Comparison of ENCODE assay signal across 18 cellular contexts in the genomic region with DNA sequence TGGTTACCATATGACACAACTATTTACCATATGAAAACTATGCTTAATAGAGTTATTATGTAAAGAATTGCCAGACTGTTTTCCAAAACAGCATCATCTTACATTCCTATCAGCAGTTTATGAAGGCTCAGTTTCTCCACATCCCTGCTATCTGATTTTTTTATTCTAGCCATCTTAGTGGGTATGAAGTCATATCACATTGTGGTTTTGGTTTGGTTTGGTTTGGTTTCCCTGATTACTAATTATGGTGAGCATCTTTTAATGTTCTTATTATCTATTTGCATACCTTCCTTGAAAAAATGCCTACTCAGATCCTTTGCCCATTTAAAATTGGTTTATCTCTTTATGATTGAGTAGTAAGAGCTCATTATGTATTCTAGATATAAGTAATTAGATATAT.
DNase-seq lines count a peak whose midpoint lies in the region; ATAC-seq, FAIRE-seq and TF ChIP-seq lines count a peak whose summit lies in the region.
"Had no signal": no experiment of that assay in that cellular context is flagged by ENCODE, and none has a peak within 500 bp of the region (broad histone marks: within the 10 kb centered on the region; RNA-seq: fewer than 3 reads in every experiment).

No MANE protein-coding gene starts in this region.

- peaks cover under 1% of the 10 kb centered on the region for H3K9me3 Mint-ChIP-seq in activated naive CD8-positive, alpha-beta T cell treated with anti-CD3 and anti-CD28 coated beads, Interleukin-2, amount 50 U/mL, for 24 hours
- H3K9me3 Mint-ChIP-seq in activated naive CD8-positive, alpha-beta T cell treated with anti-CD3 and anti-CD28 coated beads for 36 hours: no peaks in the 10 kb centered on the region
- no peaks in the 10 kb centered on the region for H3K9me3 Mint-ChIP-seq in stimulated activated effector memory CD8-positive, alpha-beta T cell treated with anti-CD3 and anti-CD28 coated beads, Interleukin-12 subunit alpha, Interleukin-12 subunit beta, amount 100 ng/mL, for 72 hours

- H3K9me3 ChIP-seq in kidney (ENCODE audit: control insufficient read depth in 1 of 2, low read length in 2 of 2): no peaks in the 10 kb centered on the region
- H3K9me3 ChIP-seq: BLaER1 had no signal

- H3K27ac Mint-ChIP-seq in activated naive CD8-positive, alpha-beta T cell treated with anti-CD3 and anti-CD28 coated beads, Interleukin-2, amount 50 U/mL, for 24 hours: peak overlapping the region; percentile 61
- H3K27ac Mint-ChIP-seq in activated naive CD8-positive, alpha-beta T cell treated with anti-CD3 and anti-CD28 coated beads for 36 hours: no peak overlapping the region
- no peak overlapping the region for H3K27ac Mint-ChIP-seq in stimulated activated effector memory CD8-positive, alpha-beta T cell treated with anti-CD3 and anti-CD28 coated beads, Interleukin-12 subunit alpha, Interleukin-12 subunit beta, amount 100 ng/mL, for 72 hours
- H3K27ac Mint-ChIP-seq: CD4-positive, CD25-positive, alpha-beta regulatory T cell had no signal

- peak; percentile 23 for FAIRE-seq in H54 (lab: Jason Lieb, UNC)
- no peak for FAIRE-seq in kidney (lab: Jason Lieb, UNC)
- FAIRE-seq: D721Med, GM12891 had no signal

- no peak overlapping the region for H3K27ac ChIP-seq in kidney (ENCODE audit: low read depth in 2 of 2, low read length in 2 of 2)
- H3K27ac ChIP-seq: BLaER1 had no signal

- no peak overlapping the region for H3K9ac ChIP-seq in kidney (ENCODE audit: low read length in 2 of 2)
- H3K9ac ChIP-seq: BLaER1 had no signal

- peak; percentile 28 for ATAC-seq in activated naive CD8-positive, alpha-beta T cell treated with anti-CD3 and anti-CD28 coated beads, Interleukin-2, amount 50 U/mL, for 24 hours
- peak; percentile 67 for ATAC-seq in stimulated activated effector memory CD8-positive, alpha-beta T cell treated with anti-CD3 and anti-CD28 coated beads, Interleukin-12 subunit alpha, Interleukin-12 subunit beta, amount 100 ng/mL, for 72 hours

- no peak overlapping the region for H3K4me3 Mint-ChIP-seq in activated naive CD8-positive, alpha-beta T cell treated with anti-CD3 and anti-CD28 coated beads, Interleukin-2, amount 50 U/mL, for 24 hours
- no peak overlapping the region for H3K4me3 Mint-ChIP-seq in activated naive CD8-positive, alpha-beta T cell treated with anti-CD3 and anti-CD28 coated beads for 36 hours
- no peak overlapping the region for H3K4me3 Mint-ChIP-seq in stimulated activated effector memory CD8-positive, alpha-beta T cell treated with anti-CD3 and anti-CD28 coated beads, Interleukin-12 subunit alpha, Interleukin-12 subunit beta, amount 100 ng/mL, for 72 hours
- H3K4me3 Mint-ChIP-seq: CD4-positive, CD25-positive, alpha-beta regulatory T cell had no signal

- intact Hi-C loops in kidney (cut with DNase I): no loop called here

- H3K36me3 ChIP-seq in kidney (ENCODE audit: control insufficient read depth in 1 of 2, insufficient read depth in 2 of 2, low read length in 2 of 2): no peaks in the 10 kb centered on the region
- H3K36me3 ChIP-seq: BLaER1 had no signal

- TF ChIP-seq CTCF in kidney (IDR thresholded peaks at IDR 0.05; ENCODE audit: borderline replicate concordance, extremely low read depth, insufficient read depth): no peak

- no peak for TF ChIP-seq POLR2A in H54 (IDR thresholded peaks at IDR 0.05; ENCODE audit: low read depth, low read length)

- H3K36me3 Mint-ChIP-seq in activated naive CD8-positive, alpha-beta T cell treated with anti-CD3 and anti-CD28 coated beads, Interleukin-2, amount 50 U/mL, for 24 hours (ENCODE audit: low read depth): no peaks in the 10 kb centered on the region
- no peaks in the 10 kb centered on the region for H3K36me3 Mint-ChIP-seq in activated naive CD8-positive, alpha-beta T cell treated with anti-CD3 and anti-CD28 coated beads for 36 hours
- H3K36me3 Mint-ChIP-seq in stimulated activated effector memory CD8-positive, alpha-beta T cell treated with anti-CD3 and anti-CD28 coated beads, Interleukin-12 subunit alpha, Interleukin-12 subunit beta, amount 100 ng/mL, for 72 hours: no peaks in the 10 kb centered on the region
- H3K36me3 Mint-ChIP-seq: CD4-positive, CD25-positive, alpha-beta regulatory T cell had no signal

- no peak for DNase-seq in activated naive CD8-positive, alpha-beta T cell treated with anti-CD3 and anti-CD28 coated beads, Interleukin-2, amount 50 U/mL, for 24 hours
- no peak for DNase-seq in activated naive CD8-positive, alpha-beta T cell treated with anti-CD3 and anti-CD28 coated beads for 36 hours
- DNase-seq in H54 (ENCODE audit: insufficient read length, low spot score): no peak
- peak; percentile 50 for DNase-seq in amniotic epithelial cell (ENCODE audit: low read depth)
- DNase-seq in stimulated activated effector memory CD8-positive, alpha-beta T cell treated with anti-CD3 and anti-CD28 coated beads, Interleukin-12 subunit alpha, Interleukin-12 subunit beta, amount 100 ng/mL, for 72 hours (ENCODE audit: low spot score in 2 of 2): no peak
- no peak for DNase-seq in NCI-H524 (lab: John Stamatoyannopoulos, UW)
- DNase-seq in kidney: no peak
- DNase-seq: CD4-positive, CD25-positive, alpha-beta regulatory T cell; GF-D8; NCI-H1048; NCI-H1417; NCI-H1694; NCI-H2029 treated with DMSO at 0.1 percent for 48 hours; NCI-H69; SHP77 treated with DMSO at 0.1 percent for 48 hours had no signal

- H3K4me1 ChIP-seq in kidney (ENCODE audit: control insufficient read depth in 1 of 2, insufficient read depth in 1 of 2, low read depth in 1 of 2, low read length in 2 of 2): no peaks in the 10 kb centered on the region
- H3K4me1 ChIP-seq: BLaER1 had no signal

- H3K4me1 Mint-ChIP-seq in activated naive CD8-positive, alpha-beta T cell treated with anti-CD3 and anti-CD28 coated beads, Interleukin-2, amount 50 U/mL, for 24 hours: peaks cover 2% of the 10 kb centered on the region
- H3K4me1 Mint-ChIP-seq in activated naive CD8-positive, alpha-beta T cell treated with anti-CD3 and anti-CD28 coated beads for 36 hours: no peaks in the 10 kb centered on the region
- H3K4me1 Mint-ChIP-seq in stimulated activated effector memory CD8-positive, alpha-beta T cell treated with anti-CD3 and anti-CD28 coated beads, Interleukin-12 subunit alpha, Interleukin-12 subunit beta, amount 100 ng/mL, for 72 hours: no peaks in the 10 kb centered on the region
- H3K4me1 Mint-ChIP-seq: CD4-positive, CD25-positive, alpha-beta regulatory T cell had no signal

- H3K4me3 ChIP-seq in kidney (ENCODE audit: low read length in 2 of 2): no peak overlapping the region
- H3K4me3 ChIP-seq: BLaER1 had no signal

- peaks cover 58% of the 10 kb centered on the region for H3K27me3 Mint-ChIP-seq in activated naive CD8-positive, alpha-beta T cell treated with anti-CD3 and anti-CD28 coated beads, Interleukin-2, amount 50 U/mL, for 24 hours
- peaks cover 26% of the 10 kb centered on the region for H3K27me3 Mint-ChIP-seq in activated naive CD8-positive, alpha-beta T cell treated with anti-CD3 and anti-CD28 coated beads for 36 hours
